In genomic region chr1:206734499-206735142, GRCh38 we compare ENCODE assay signal across 9 cellular contexts. TPM values are rescaled to one million over a fixed set of nuclear protein-coding genes. Genes with fewer than 3 reads are reported as not detected.
DNase-seq lines count a peak whose midpoint lies in the region; ATAC-seq and TF ChIP-seq lines count a peak whose summit lies in the region.
"Had no signal": no experiment of that assay in that cellular context is flagged by ENCODE, and none has a peak within 500 bp of the region (broad histone marks: within the 10 kb centered on the region; RNA-seq: fewer than 3 reads in every experiment).

No MANE protein-coding gene starts in this region.

- TF ChIP-seq EP300 in Ishikawa (IDR thresholded peaks at IDR 0.05; ENCODE audit: borderline replicate concordance), result no peak

- H3K27me3 Mint-ChIP-seq in brain, result no peaks in the 10 kb centered on the region
- H3K27me3 Mint-ChIP-seq: activated naive CD8-positive, alpha-beta T cell had no signal

- peak; percentile 62 to 80 for TF ChIP-seq CTCF in brain (conservative IDR thresholded peaks at IDR 0.05)

- no peaks in the 10 kb centered on the region for H3K9me3 Mint-ChIP-seq in brain

- H3K4me3 Mint-ChIP-seq in brain, result no peak overlapping the region
- H3K4me3 Mint-ChIP-seq: activated naive CD8-positive, alpha-beta T cell had no signal

- DNase-seq in EH (ENCODE audit: low read depth), result peak; percentile 56
- DNase-seq in UCSD-AML1 (lab: John Stamatoyannopoulos, UW; ENCODE audit: unreplicated experiment), result peak; percentile 41
- DNase-seq in left lobe of liver (ENCODE audit: low spot score), result no peak
- DNase-seq in stimulated activated CD8-positive, alpha-beta memory T cell treated with anti-CD3 and anti-CD28 coated beads, Interleukin-2, amount 100 ng/mL, for 1 hour (ENCODE audit: low read depth in 2 of 2), result peak; percentile 58 to 63
- no peak for DNase-seq in NCI-H2107 (lab: John Stamatoyannopoulos, UW)

- H3K4me1 Mint-ChIP-seq in brain, result peaks cover 13% of the 10 kb centered on the region

- H3K27ac Mint-ChIP-seq in brain, result peak overlapping the region in 1 of 5 experiments; percentile 29

- TF ChIP-seq RAD21 in Ishikawa (IDR thresholded peaks at IDR 0.05; ENCODE audit: low read depth), result peak; percentile 50

- H3K36me3 Mint-ChIP-seq in brain, result peaks cover 21% of the 10 kb centered on the region

- peak; percentile 55 for ATAC-seq in left lobe of liver
- no peak for ATAC-seq in GM21367 (IDR thresholded peaks at IDR 0.05; ENCODE audit: unreplicated experiment)

TF ChIP-seq in Ishikawa, 13 proteins besides CTCF, POLR2A, EP300 and RAD21:
- TF ChIP-seq FOXM1 (IDR thresholded peaks at IDR 0.05; ENCODE audit: borderline replicate concordance, low read depth) (no peak), ZBTB7A (IDR thresholded peaks at IDR 0.05; ENCODE audit: low read depth) (no peak), CREB1 (IDR thresholded peaks at IDR 0.05; ENCODE audit: low read depth) (no peak), YY1 (IDR thresholded peaks at IDR 0.05; ENCODE audit: low read depth) (no peak), CEBPB (IDR thresholded peaks at IDR 0.05) (no peak), TAF1 (IDR thresholded peaks at IDR 0.05; ENCODE audit: low read depth) (no peak), EGR1 (IDR thresholded peaks at IDR 0.05) (no peak), TCF12 (IDR thresholded peaks at IDR 0.05; ENCODE audit: low read depth) (no peak), MAX (IDR thresholded peaks at IDR 0.05) (no peak), NFIC (IDR thresholded peaks at IDR 0.05) (no peak), TEAD4 (IDR thresholded peaks at IDR 0.05) (no peak)
- TF ChIP-seq, protein P1, sequence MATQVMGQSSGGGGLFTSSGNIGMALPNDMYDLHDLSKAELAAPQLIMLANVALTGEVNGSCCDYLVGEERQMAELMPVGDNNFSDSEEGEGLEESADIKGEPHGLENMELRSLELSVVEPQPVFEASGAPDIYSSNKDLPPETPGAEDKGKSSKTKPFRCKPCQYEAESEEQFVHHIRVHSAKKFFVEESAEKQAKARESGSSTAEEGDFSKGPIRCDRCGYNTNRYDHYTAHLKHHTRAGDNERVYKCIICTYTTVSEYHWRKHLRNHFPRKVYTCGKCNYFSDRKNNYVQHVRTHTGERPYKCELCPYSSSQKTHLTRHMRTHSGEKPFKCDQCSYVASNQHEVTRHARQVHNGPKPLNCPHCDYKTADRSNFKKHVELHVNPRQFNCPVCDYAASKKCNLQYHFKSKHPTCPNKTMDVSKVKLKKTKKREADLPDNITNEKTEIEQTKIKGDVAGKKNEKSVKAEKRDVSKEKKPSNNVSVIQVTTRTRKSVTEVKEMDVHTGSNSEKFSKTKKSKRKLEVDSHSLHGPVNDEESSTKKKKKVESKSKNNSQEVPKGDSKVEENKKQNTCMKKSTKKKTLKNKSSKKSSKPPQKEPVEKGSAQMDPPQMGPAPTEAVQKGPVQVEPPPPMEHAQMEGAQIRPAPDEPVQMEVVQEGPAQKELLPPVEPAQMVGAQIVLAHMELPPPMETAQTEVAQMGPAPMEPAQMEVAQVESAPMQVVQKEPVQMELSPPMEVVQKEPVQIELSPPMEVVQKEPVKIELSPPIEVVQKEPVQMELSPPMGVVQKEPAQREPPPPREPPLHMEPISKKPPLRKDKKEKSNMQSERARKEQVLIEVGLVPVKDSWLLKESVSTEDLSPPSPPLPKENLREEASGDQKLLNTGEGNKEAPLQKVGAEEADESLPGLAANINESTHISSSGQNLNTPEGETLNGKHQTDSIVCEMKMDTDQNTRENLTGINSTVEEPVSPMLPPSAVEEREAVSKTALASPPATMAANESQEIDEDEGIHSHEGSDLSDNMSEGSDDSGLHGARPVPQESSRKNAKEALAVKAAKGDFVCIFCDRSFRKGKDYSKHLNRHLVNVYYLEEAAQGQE (IDR thresholded peaks at IDR 0.05; ENCODE audit: low read depth), result no peak
- TF ChIP-seq, protein P2, sequence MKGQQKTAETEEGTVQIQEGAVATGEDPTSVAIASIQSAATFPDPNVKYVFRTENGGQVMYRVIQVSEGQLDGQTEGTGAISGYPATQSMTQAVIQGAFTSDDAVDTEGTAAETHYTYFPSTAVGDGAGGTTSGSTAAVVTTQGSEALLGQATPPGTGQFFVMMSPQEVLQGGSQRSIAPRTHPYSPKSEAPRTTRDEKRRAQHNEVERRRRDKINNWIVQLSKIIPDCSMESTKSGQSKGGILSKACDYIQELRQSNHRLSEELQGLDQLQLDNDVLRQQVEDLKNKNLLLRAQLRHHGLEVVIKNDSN (IDR thresholded peaks at IDR 0.05), result no peak

RNA-seq across cellular contexts. Expression of gene IL19, which starts 36.0 kb away (rescaled TPM):
- not detected for polyA plus RNA-seq in brain (ENCODE audit: insufficient read depth, low read depth, low replicate concordance)
- not detected for total RNA-seq in left lobe of liver

RNA-seq across cellular contexts. Expression of gene IL10, which starts 37.7 kb away (rescaled TPM):
- polyA plus RNA-seq in brain (ENCODE audit: insufficient read depth, low read depth, low replicate concordance), result not detected
- 0.18 TPM for total RNA-seq in left lobe of liver

RNA-seq across cellular contexts. Expression of gene MAPKAPK2, which starts 49.9 kb away (rescaled TPM):
- polyA plus RNA-seq in brain (ENCODE audit: insufficient read depth, low read depth, low replicate concordance), result 86.2 TPM
- 41.0 TPM for total RNA-seq in left lobe of liver

Comparison
In these comparisons a context has a peak if more than half of its experiments do, and no peak if none do; other contexts are left out.
1. DNase-seq: peak in EH (single experiment), UCSD-AML1 (single experiment) and stimulated activated CD8-positive, alpha-beta memory T cell treated with anti-CD3 and anti-CD28 coated beads, Interleukin-2, amount 100 ng/mL, for 1 hour (2 of 2); none in left lobe of liver (single experiment) and NCI-H2107 (single experiment).